Comparison of ENCODE assay signal across 8 cellular contexts in genomic region chr2:96304606-96305005, GRCh38. TPM values are rescaled to one million over a fixed set of nuclear protein-coding genes. Genes with fewer than 3 reads are reported as not detected.
DNase-seq lines count a peak whose midpoint lies in the region; TF ChIP-seq lines count a peak whose summit lies in the region.

No MANE protein-coding gene starts in this region.

- H3K27me3 ChIP-seq in HUES6 (ENCODE audit: control insufficient read depth, insufficient read depth, low read length), result no peaks in the 10 kb centered on the region
- no peaks in the 10 kb centered on the region for H3K27me3 ChIP-seq in breast epithelium
- no peaks in the 10 kb centered on the region for H3K27me3 ChIP-seq in mucosa of rectum (ENCODE audit: control insufficient read depth in 2 of 2, insufficient read depth in 2 of 2, low read length in 2 of 2)

- in situ Hi-C loops in ACHN (cut with HindIII; ENCODE audit: low pct_ligation_motif_present, low pct_unique_long_range_greater_than_20kb, low sequenced_read_pairs), result no loop called here

- DNase-seq in breast epithelium (ENCODE audit: low spot score in 2 of 2), result no peak
- DNase-seq in ureter (ENCODE audit: low spot score), result no peak
- no peak for DNase-seq in ACHN
- DNase-seq in DMS153 treated with DMSO at 0.1 percent for 48 hours (lab: John Stamatoyannopoulos, UW; ENCODE audit: unreplicated experiment), result no peak
- DNase-seq in germinal center (ENCODE audit: low spot score), result no peak

- H3K4me3 ChIP-seq in HUES6 (ENCODE audit: low read depth, low read length), result peak overlapping the region; percentile 99
- H3K4me3 ChIP-seq in breast epithelium, result peak overlapping the region; percentile 81 to 91 (median 90)
- peak overlapping the region; percentile 76 to 99 for H3K4me3 ChIP-seq in mucosa of rectum (ENCODE audit: low read length in 2 of 2)

- no peaks in the 10 kb centered on the region for H3K9me3 ChIP-seq in HUES6 (ENCODE audit: control insufficient read depth, insufficient read depth, low read depth, low read length)
- H3K9me3 ChIP-seq in breast epithelium, result no peaks in the 10 kb centered on the region
- no peaks in the 10 kb centered on the region for H3K9me3 ChIP-seq in mucosa of rectum (ENCODE audit: control insufficient read depth in 2 of 2, low read length in 2 of 2)

- intact Hi-C loops in breast epithelium (cut with DNase I; ENCODE audit: low total_unique reads), result loop anchor here (10.0 kb wide), 1 partner anchor 100 kb away; no protein-coding TSS in a partner anchor

- TF ChIP-seq CTCF in 22Rv1 (IDR thresholded peaks at IDR 0.05) (no peak), breast epithelium (IDR thresholded peaks at IDR 0.05) (no peak)

- TF ChIP-seq POLR2A in breast epithelium (IDR thresholded peaks at IDR 0.05), result no peak

- H3K9ac ChIP-seq in HUES6 (ENCODE audit: low read length) (peak overlapping the region; percentile 95), mucosa of rectum (ENCODE audit: low read depth in 1 of 2, low read length in 2 of 2) (peak overlapping the region; percentile 88 to 96)

- H3K36me3 ChIP-seq in HUES6 (ENCODE audit: control insufficient read depth, insufficient read depth, low read length) (peaks cover 49% of the 10 kb centered on the region), breast epithelium (no peaks in the 10 kb centered on the region), mucosa of rectum (ENCODE audit: control insufficient read depth in 2 of 2, insufficient read depth in 2 of 2, low read length in 2 of 2) (peaks cover 31 to 35% of the 10 kb centered on the region in 2 donors)

- H3K4me1 ChIP-seq in HUES6 (ENCODE audit: control insufficient read depth, insufficient read depth, low read length) (peaks cover 6% of the 10 kb centered on the region; the same call in 1 of the 2 replicates), breast epithelium (peaks cover 0 to 6% of the 10 kb centered on the region in 2 donors), mucosa of rectum (ENCODE audit: control insufficient read depth in 2 of 2, insufficient read depth in 2 of 2, low read length in 2 of 2) (peaks cover 9 to 14% of the 10 kb centered on the region in 2 donors)

- peak overlapping the region; percentile 76 for H3K27ac ChIP-seq in 22Rv1
- H3K27ac ChIP-seq in HUES6 (ENCODE audit: low read depth, low read length), result no peak overlapping the region
- peak overlapping the region in 1 of 2 donors; percentile 87 for H3K27ac ChIP-seq in breast epithelium
- H3K27ac ChIP-seq in mucosa of rectum (ENCODE audit: low read depth in 2 of 2, low read length in 2 of 2), result peak overlapping the region in 1 of 2 donors; percentile 91

RNA-seq across cellular contexts. Expression of gene SNRNP200, which starts 0.7 kb away (rescaled TPM):
- total RNA-seq in breast epithelium (100 to 1,000 TPM in 2 of 3 donors, 10 to 100 TPM in 1; 99.4 to 111 (median 109) TPM), ureter (139 TPM)

RNA-seq across cellular contexts. Expression of gene ITPRIPL1, which starts 20.5 kb away (rescaled TPM):
- total RNA-seq in breast epithelium (10 to 100 TPM in 1 of 3 donors, 1 to 10 TPM in 1, under 1 TPM in 1; 0.64 to 11.1 (median 6.9) TPM), ureter (1.7 TPM)

RNA-seq across cellular contexts. Expression of gene NCAPH, which starts 31.0 kb away (rescaled TPM):
- total RNA-seq in breast epithelium (1 to 10 TPM in 1 of 3 donors, under 1 TPM in 2; 0.44 to 2.6 (median 0.66) TPM), ureter (1.3 TPM)

RNA-seq across cellular contexts. Expression of gene CIAO1, which starts 38.6 kb away (rescaled TPM):
- 100 to 1,000 TPM; 119 to 131 (median 127) TPM for total RNA-seq in breast epithelium
- 79.4 TPM for total RNA-seq in ureter

RNA-seq across cellular contexts. Expression of gene TMEM127, which starts 38.8 kb away (rescaled TPM):
- total RNA-seq in breast epithelium (10 to 100 TPM; 31.1 to 44.5 (median 35.2) TPM), ureter (52.6 TPM)
